Comparison of ENCODE assay signal across 21 cellular contexts in genomic region chr9:98569070-98569469, GRCh38.
"Had no signal": no experiment of that assay in that cellular context is flagged by ENCODE, and none has a peak within 500 bp of the region (broad histone marks: within the 10 kb centered on the region; RNA-seq: fewer than 3 reads in every experiment).

No MANE protein-coding gene starts in this region.

- H3K27me3 ChIP-seq: heart left ventricle, sigmoid colon, transverse colon had no signal

- H3K4me3 ChIP-seq: heart left ventricle, lung, psoas muscle, sigmoid colon, skin epidermis, thoracic aorta, transverse colon had no signal

- H3K36me3 Mint-ChIP-seq: naive B cell; stimulated activated naive B cell treated with anti-CD40 and anti-IgM and Interleukin-4, amounts not matched to agents 10 μg/mL and 1 μg/mL and 100 μg/mL, for 72 hours had no signal

- H3K4me1 Mint-ChIP-seq: naive B cell; nephron; stimulated activated naive B cell treated with anti-CD40 and anti-IgM and Interleukin-4, amounts not matched to agents 10 μg/mL and 1 μg/mL and 100 μg/mL, for 72 hours; stimulated activated naive CD8-positive, alpha-beta T cell treated with anti-CD3 and anti-CD28 coated beads, Interleukin-15, amount 100 ng/mL, for 72 hours had no signal

- H3K36me3 ChIP-seq: heart left ventricle, sigmoid colon, thoracic aorta, transverse colon had no signal

- H3K9me3 Mint-ChIP-seq: effector memory CD8-positive, alpha-beta T cell; nephron; stimulated activated naive B cell treated with anti-CD40 and anti-IgM and Interleukin-4, amounts not matched to agents 10 μg/mL and 1 μg/mL and 100 μg/mL, for 72 hours; stimulated activated naive CD8-positive, alpha-beta T cell treated with anti-CD3 and anti-CD28 coated beads, Interleukin-15, amount 100 ng/mL, for 72 hours had no signal

- H3K27ac ChIP-seq: heart left ventricle, psoas muscle, sigmoid colon, skin epidermis, thoracic aorta, transverse colon had no signal

- ATAC-seq: effector memory CD8-positive, alpha-beta T cell; heart left ventricle; left colon; left ventricle myocardium superior; psoas muscle; stimulated activated naive B cell treated with anti-CD40 and anti-IgM and Interleukin-4, amounts not matched to agents 10 μg/mL and 1 μg/mL and 100 μg/mL, for 72 hours; stimulated activated naive CD8-positive, alpha-beta T cell treated with anti-CD3 and anti-CD28 coated beads, Interleukin-15, amount 100 ng/mL, for 72 hours had no signal

- H3K9me3 ChIP-seq: heart left ventricle, psoas muscle, sigmoid colon, thoracic aorta, transverse colon had no signal

- DNase-seq: cortex of kidney; effector memory CD8-positive, alpha-beta T cell; foreskin melanocyte; heart left ventricle; hippocampal formation; left colon; left ventricle myocardium superior; mesenchymal stem cell; midbrain; naive B cell; psoas muscle; sigmoid colon; stimulated activated CD4-positive, alpha-beta T cell treated with anti-CD3 and anti-CD28 coated beads, Interleukin-2, amount 100 ng/mL, for 24 hours; stimulated activated CD4-positive, alpha-beta T cell treated with anti-CD3 and anti-CD28 coated beads, Interleukin-4, amount 100 ng/mL, for 4 hours; stimulated activated naive B cell treated with anti-CD40 and anti-IgM and Interleukin-4, amounts not matched to agents 10 μg/mL and 1 μg/mL and 100 μg/mL, for 72 hours; stimulated activated naive CD8-positive, alpha-beta T cell treated with anti-CD3 and anti-CD28 coated beads, Interleukin-15, amount 100 ng/mL, for 72 hours; transverse colon had no signal

- H3K27ac Mint-ChIP-seq: effector memory CD8-positive, alpha-beta T cell; naive B cell; nephron; stimulated activated naive B cell treated with anti-CD40 and anti-IgM and Interleukin-4, amounts not matched to agents 10 μg/mL and 1 μg/mL and 100 μg/mL, for 72 hours; stimulated activated naive CD8-positive, alpha-beta T cell treated with anti-CD3 and anti-CD28 coated beads, Interleukin-15, amount 100 ng/mL, for 72 hours had no signal

- H3K4me3 Mint-ChIP-seq: effector memory CD8-positive, alpha-beta T cell; naive B cell; nephron; stimulated activated naive B cell treated with anti-CD40 and anti-IgM and Interleukin-4, amounts not matched to agents 10 μg/mL and 1 μg/mL and 100 μg/mL, for 72 hours; stimulated activated naive CD8-positive, alpha-beta T cell treated with anti-CD3 and anti-CD28 coated beads, Interleukin-15, amount 100 ng/mL, for 72 hours had no signal

- H3K4me1 ChIP-seq: heart left ventricle, psoas muscle, sigmoid colon, transverse colon had no signal
